In genomic region chr5:143208781-143209510, GRCh38 we compare ENCODE assay signal across 12 cellular contexts.
DNase-seq lines count a peak whose midpoint lies in the region; ATAC-seq and TF ChIP-seq lines count a peak whose summit lies in the region.
"Had no signal": no experiment of that assay in that cellular context is flagged by ENCODE, and none has a peak within 500 bp of the region (broad histone marks: within the 10 kb centered on the region; RNA-seq: fewer than 3 reads in every experiment).

No MANE protein-coding gene starts in this region.

- H4K20me1 ChIP-seq in IMR-90 (ENCODE audit: insufficient read depth, low read length) (no peaks in the 10 kb centered on the region), mammary epithelial cell (ENCODE audit: insufficient read depth, low read length) (no peaks in the 10 kb centered on the region)

- 0 out of 2 replicates have a peak overlapping the region, but pooled peaks have one; percentile 30 for H3K14ac ChIP-seq in IMR-90 (replicated peaks; ENCODE audit: low read depth, low read length)

- no peaks in the 10 kb centered on the region for H3K79me2 ChIP-seq in mammary epithelial cell (ENCODE audit: insufficient read depth, low read length)

- H3K27me3 ChIP-seq in IMR-90 (ENCODE audit: control insufficient read depth, insufficient read depth, low read length) (no peaks in the 10 kb centered on the region), mammary epithelial cell (ENCODE audit: insufficient read depth, low read length) (no peaks in the 10 kb centered on the region)

- peak overlapping the region; percentile 14; the same call in 1 of the 2 replicates for H2AK5ac ChIP-seq in IMR-90 (ENCODE audit: low read depth, low read length)

- ATAC-seq in IMR-90 (ENCODE audit: low read depth), result no peak
- no peak for ATAC-seq in HG03442 (IDR thresholded peaks at IDR 0.05; ENCODE audit: unreplicated experiment)

- no peak for TF ChIP-seq POLR2A in IMR-90 (IDR thresholded peaks at IDR 0.05; ENCODE audit: low read depth, low read length)

- intact Hi-C loops in IMR-90 (cut with micrococcal nuclease) (loop anchor here (5.0 to 10.0 kb wide), 2 partner anchors 33 to 616 kb away; no protein-coding TSS in a partner anchor), mammary epithelial cell (cut with micrococcal nuclease) (loop anchor here (5.0 to 10.0 kb wide), 2 partner anchors 53 to 204 kb away; no protein-coding TSS in a partner anchor)

- H4K91ac ChIP-seq in IMR-90 (ENCODE audit: insufficient read depth, low read depth, low read length), result no peak overlapping the region

- CTCF ChIA-PET in IMR-90 (lab: Yijun Ruan, JAX) (no interaction called here), mammary epithelial cell (lab: Charles Lee; ENCODE audit: low non-redundant PET) (no interaction called here)

- H2AFZ ChIP-seq in IMR-90 (replicated peaks; ENCODE audit: low read length, poor library complexity), result no peak overlapping the region
- no peak overlapping the region for H2AFZ ChIP-seq in mammary epithelial cell (ENCODE audit: low read depth, low read length)

- no TSS peak for BruUV-seq in IMR-90 (replicated peaks; lab: Mats Ljungman, UMichigan)
- BruUV-seq in mammary epithelial cell (replicated peaks; lab: Mats Ljungman, UMichigan), result no TSS peak

- no peak overlapping the region for H2BK5ac ChIP-seq in IMR-90 (ENCODE audit: low read depth, low read length, poor library complexity, severe bottlenecking)

- no peak overlapping the region for H3K27ac ChIP-seq in IMR-90 (ENCODE audit: insufficient read depth, low read length)
- H3K27ac ChIP-seq in mammary epithelial cell (ENCODE audit: insufficient read depth, low read depth, low read length), result no peak overlapping the region
- H3K27ac ChIP-seq: HL-60 had no signal

- H3K9me1 ChIP-seq in IMR-90 (ENCODE audit: insufficient read depth, low read length), result peaks cover 6% of the 10 kb centered on the region; the same call in 1 of the 2 replicates

- H3K9ac ChIP-seq in IMR-90 (ENCODE audit: low read depth, low read length) (no peak overlapping the region), mammary epithelial cell (ENCODE audit: insufficient read depth, low read length) (no peak overlapping the region)

- dilution Hi-C loops in IMR-90 (cut with HindIII; ENCODE audit: low sequenced_read_pairs, unreplicated experiment) (no loop called here), mammary epithelial cell (cut with HindIII; ENCODE audit: low sequenced_read_pairs) (loop anchor here (5.0 kb wide), 2 partner anchors 33 to 188 kb away; no protein-coding TSS in a partner anchor)

- no peaks in the 10 kb centered on the region; a peak in 1 of 4 replicates for H3K79me1 ChIP-seq in IMR-90 (ENCODE audit: low read depth in 1 of 2, low read length in 2 of 2)

- H3K4me2 ChIP-seq in IMR-90 (ENCODE audit: low read depth, low read length) (no peak overlapping the region), mammary epithelial cell (ENCODE audit: insufficient read depth, low read depth, low read length) (no peak overlapping the region)

- H3K4me3 ChIP-seq in IMR-90 (ENCODE audit: insufficient read depth, low read depth, low read length) (no peak overlapping the region), mammary epithelial cell (replicated peaks in 1 of 3; ENCODE audit: insufficient read depth in 1 of 3, low read depth in 2 of 3, low read length in 3 of 3) (no peak overlapping the region), retinal pigment epithelial cell (ENCODE audit: low read length) (no peak overlapping the region)

- no peak overlapping the region for H4K8ac ChIP-seq in IMR-90 (ENCODE audit: low read depth in 2 of 2, low read length in 2 of 2)

- no peak overlapping the region for H3K23ac ChIP-seq in IMR-90 (ENCODE audit: low read depth, low read length)

- DNase-seq in DMS53 (lab: John Stamatoyannopoulos, UW) (peak; percentile 39), DMS53 treated with DMSO at 0.1 percent for 48 hours (lab: John Stamatoyannopoulos, UW; ENCODE audit: unreplicated experiment) (no peak), IMR-90 (peak; percentile 47), mammary epithelial cell (no peak), retinal pigment epithelial cell (ENCODE audit: low read depth) (no peak), NCI-H128 (lab: John Stamatoyannopoulos, UW; ENCODE audit: unreplicated experiment) (no peak)
- DNase-seq in stimulated activated CD8-positive, alpha-beta memory T cell treated with anti-CD3 and anti-CD28 coated beads, Interleukin-4, amount 100 ng/mL, for 48 hours, result no peak
- DNase-seq: activated naive CD8-positive, alpha-beta T cell treated with anti-CD3 and anti-CD28 coated beads, Interleukin-2, amount 10 ng/mL, durations not matched to agents 7 days and 5 days; NCI-H1105 treated with DMSO at 0.1 percent for 48 hours; T-helper 1 cell had no signal

- POLR2A ChIA-PET in IMR-90 (lab: Charles Lee; ENCODE audit: unreplicated experiment), result no interaction called here

- H3K36me3 ChIP-seq in IMR-90 (ENCODE audit: control insufficient read depth, insufficient read depth, low read length) (no peaks in the 10 kb centered on the region), mammary epithelial cell (ENCODE audit: insufficient read depth, low read length) (no peaks in the 10 kb centered on the region)

- no peak overlapping the region for H3K56ac ChIP-seq in IMR-90 (ENCODE audit: extremely low read depth, insufficient read depth, low read length)

- no peak overlapping the region for H2BK20ac ChIP-seq in IMR-90 (ENCODE audit: low read depth, low read length)

- H4K5ac ChIP-seq in IMR-90 (ENCODE audit: low read depth, low read length), result no peak overlapping the region; the same call in 1 of the 2 replicates

- no peak overlapping the region for H2AK9ac ChIP-seq in IMR-90 (replicated peaks; ENCODE audit: low read depth, low read length, poor library complexity)

- H3K18ac ChIP-seq in IMR-90 (ENCODE audit: low read depth, low read length), result peak overlapping the region; percentile 85; the same call in 1 of the 2 replicates

- H2BK120ac ChIP-seq in IMR-90 (ENCODE audit: low read depth, low read length), result no peak overlapping the region

- TF ChIP-seq CTCF in IMR-90 (conservative IDR thresholded peaks at IDR 0.05; ENCODE audit: low read depth, low read length) (0 out of 2 replicates have a peak, but pooled peaks have one; percentile 11), mammary epithelial cell (conservative IDR thresholded peaks at IDR 0.05 in 1 of 2, IDR thresholded peaks at IDR 0.05 in 1 of 2; ENCODE audit: extremely low read depth in 1 of 2, insufficient read depth in 1 of 2, low read depth in 1 of 2, low read length in 2 of 2) (peak; percentile 21 to 24), retinal pigment epithelial cell (conservative IDR thresholded peaks at IDR 0.05; ENCODE audit: low read depth, low read length) (peak; percentile 33)

- H3K4ac ChIP-seq in IMR-90 (ENCODE audit: low read depth, low read length), result 0 out of 2 replicates have a peak overlapping the region, but pooled peaks have one; percentile 5

- in situ Hi-C loops in IMR-90 (cut with MboI; ENCODE audit: low sequenced_read_pairs), result no loop called here
- in situ Hi-C loops in mammary epithelial cell (cut with MboI; ENCODE audit: low sequenced_read_pairs in 2 of 2), result no loop called here

- 100% methylated on average over 2 of the region's 2 CpGs; no CpG with 5 or more reads in 1 of the 2 experiments for WGBS in IMR-90 (ENCODE audit: extremely low coverage in 2 of 2, insufficient read length in 1 of 2), 2 experiments
- WGBS in mammary epithelial cell (ENCODE audit: low coverage, missing lambda C conversion rate), result 100% methylated on average over 2 of the region's 2 CpGs

- H3K9me3 ChIP-seq in IMR-90 (ENCODE audit: control insufficient read depth, insufficient read depth, low read length) (no peaks in the 10 kb centered on the region), mammary epithelial cell (replicated peaks; ENCODE audit: insufficient read depth, low read length) (no peaks in the 10 kb centered on the region)

- TF ChIP-seq RAD21 in IMR-90 (IDR thresholded peaks at IDR 0.05; ENCODE audit: low read length), result no peak

- H2BK15ac ChIP-seq in IMR-90 (ENCODE audit: low read depth, low read length), result peak overlapping the region; percentile 31; the same call in 2 of the 3 replicates

- H3K4me1 ChIP-seq in IMR-90 (ENCODE audit: control insufficient read depth, insufficient read depth, low read length) (peaks cover 10% of the 10 kb centered on the region), mammary epithelial cell (ENCODE audit: insufficient read depth, low read length) (peaks cover 30% of the 10 kb centered on the region)

TF ChIP-seq in IMR-90, 13 proteins besides CTCF, POLR2A, EP300 and RAD21 (continues in another document):
- no peak for TF ChIP-seq BHLHE40 (IDR thresholded peaks at IDR 0.05; ENCODE audit: low read depth, low read length)
- no peak for TF ChIP-seq SMC3 (IDR thresholded peaks at IDR 0.05; ENCODE audit: low read depth, low read length)
- no peak for TF ChIP-seq MAZ (IDR thresholded peaks at IDR 0.05; ENCODE audit: borderline replicate concordance, low read depth, low read length)
- no peak for TF ChIP-seq CHD1 (IDR thresholded peaks at IDR 0.05; ENCODE audit: low read depth, low read length)
- no peak for TF ChIP-seq CEBPB (IDR thresholded peaks at IDR 0.05; ENCODE audit: low read depth, low read length)
- no peak for TF ChIP-seq MXI1 (IDR thresholded peaks at IDR 0.05; ENCODE audit: borderline replicate concordance, low read depth, low read length)
- no peak for TF ChIP-seq MAFK (IDR thresholded peaks at IDR 0.05; ENCODE audit: low read depth, low read length)
- TF ChIP-seq NFE2L2 (IDR thresholded peaks at IDR 0.05; ENCODE audit: low read depth, low read length), result no peak
- TF ChIP-seq USF2 (IDR thresholded peaks at IDR 0.05; ENCODE audit: low read depth, low read length), result no peak
- TF ChIP-seq FOS (IDR thresholded peaks at IDR 0.05; ENCODE audit: low read depth, low read length), result no peak
- no peak for TF ChIP-seq ELK1 (IDR thresholded peaks at IDR 0.05; ENCODE audit: borderline replicate concordance, low read depth, low read length)
- no peak for TF ChIP-seq RCOR1 (IDR thresholded peaks at IDR 0.05; ENCODE audit: insufficient replicate concordance, low read length)

Comparison
In these comparisons a context has a peak if more than half of its experiments do, and no peak if none do; other contexts are left out.
1. DNase-seq: peak in DMS53 (single experiment) and IMR-90 (single experiment); none in DMS53 treated with DMSO at 0.1 percent for 48 hours (single experiment), mammary epithelial cell (single experiment), retinal pigment epithelial cell (single experiment), NCI-H128 (single experiment) and stimulated activated CD8-positive, alpha-beta memory T cell treated with anti-CD3 and anti-CD28 coated beads, Interleukin-4, amount 100 ng/mL, for 48 hours (single experiment).
2. Peak in every context shown above with its lines, with median percentiles within 50 percentile points of each other: CTCF ChIP-seq.